7 cellular contexts compared by ENCODE assay signal in genomic region chr13:49098771-49099512, GRCh38.
DNase-seq lines count a peak whose midpoint lies in the region; ATAC-seq and TF ChIP-seq lines count a peak whose summit lies in the region.

No MANE protein-coding gene starts in this region.

- H3K79me2 ChIP-seq in OCI-LY3 (ENCODE audit: low read length), result no peaks in the 10 kb centered on the region

- ATAC-seq in GM19468 (IDR thresholded peaks at IDR 0.05; ENCODE audit: extremely low read depth, unreplicated experiment) (peak; percentile 39), HG02884 (IDR thresholded peaks at IDR 0.05; ENCODE audit: unreplicated experiment) (no peak)

- no peaks in the 10 kb centered on the region for H3K4me1 ChIP-seq in OCI-LY3 (ENCODE audit: low read length)

- no peaks in the 10 kb centered on the region for H3K9me3 Mint-ChIP-seq in endothelial cell (ENCODE audit: unreplicated experiment)

- no peaks in the 10 kb centered on the region for H3K27me3 ChIP-seq in OCI-LY3 (ENCODE audit: low read depth, low read length)

- H3K27ac Mint-ChIP-seq in endothelial cell (ENCODE audit: unreplicated experiment), result no peak overlapping the region

- no peak overlapping the region for H3K9ac ChIP-seq in OCI-LY3 (ENCODE audit: low read length)

- no peaks in the 10 kb centered on the region for H3K9me3 ChIP-seq in OCI-LY3 (ENCODE audit: insufficient read depth, low read length)

- H3K4me3 ChIP-seq in OCI-LY3 (ENCODE audit: low read length) (no peak overlapping the region), retinal pigment epithelial cell (ENCODE audit: low read length) (peak overlapping the region; percentile 17)

- H3K4me3 Mint-ChIP-seq in endothelial cell (ENCODE audit: unreplicated experiment), result no peak overlapping the region

- H3K27ac ChIP-seq in OCI-LY3 (ENCODE audit: low read length), result no peak overlapping the region

- no peaks in the 10 kb centered on the region for H3K27me3 Mint-ChIP-seq in endothelial cell (ENCODE audit: unreplicated experiment)

- TF ChIP-seq CTCF in OCI-LY3 (IDR thresholded peaks at IDR 0.05; ENCODE audit: low read depth, low read length) (peak; percentile 54), retinal pigment epithelial cell (conservative IDR thresholded peaks at IDR 0.05; ENCODE audit: low read depth, low read length) (peak; percentile 60), endothelial cell (IDR thresholded peaks at IDR 0.05; ENCODE audit: unreplicated experiment) (no peak)

- H3K36me3 ChIP-seq in OCI-LY3 (replicated peaks; ENCODE audit: low read depth, low read length), result no peaks in the 10 kb centered on the region

- H3K4me2 ChIP-seq in OCI-LY3 (ENCODE audit: low read length), result no peak overlapping the region

- no peaks in the 10 kb centered on the region for H3K36me3 Mint-ChIP-seq in endothelial cell (ENCODE audit: low read depth, unreplicated experiment)

- H2AFZ ChIP-seq in OCI-LY3 (ENCODE audit: low read depth, low read length), result no peak overlapping the region

- no peaks in the 10 kb centered on the region for H4K20me1 ChIP-seq in OCI-LY3 (ENCODE audit: insufficient read depth, low read length)

- DNase-seq in fibroblast of peridontal ligament (ENCODE audit: extremely low read depth) (peak; percentile 20), retinal pigment epithelial cell (ENCODE audit: low read depth) (peak; percentile 35), T-helper 9 cell (no peak), endothelial cell (ENCODE audit: low spot score) (no peak)

- peaks cover 3% of the 10 kb centered on the region for H3K4me1 Mint-ChIP-seq in endothelial cell (ENCODE audit: unreplicated experiment)

Comparison
In these comparisons a context has a peak if more than half of its experiments do, and no peak if none do; other contexts are left out.
1. DNase-seq: peak in fibroblast of peridontal ligament (single experiment) and retinal pigment epithelial cell (single experiment); none in T-helper 9 cell (single experiment) and endothelial cell (single experiment).